Comparison of ENCODE assay signal across 34 cellular contexts in genomic region chr2:40874380-40874779, GRCh38.
"Had no signal": no experiment of that assay in that cellular context is flagged by ENCODE, and none has a peak within 500 bp of the region (broad histone marks: within the 10 kb centered on the region; RNA-seq: fewer than 3 reads in every experiment).

No MANE protein-coding gene starts in this region.

- H3K9ac ChIP-seq: KMS-11 had no signal

- DNase-seq: Karpas-422, Kasumi-1, MG63, MM.1S, MV-4-11, NCI-H1048, NCI-H1092, NCI-H1092 treated with DMSO at 0.1 percent for 48 hours, NCI-H1105, NCI-H1105 treated with DMSO at 0.1 percent for 48 hours, NCI-H1417, NCI-H1417 treated with DMSO at 0.1 percent for 48 hours, NCI-H1436, NCI-H1436 treated with DMSO at 0.1 percent for 48 hours, NCI-H146, NCI-H1694, NCI-H1694 treated with DMSO at 0.1 percent for 48 hours, NCI-H187, NCI-H187 treated with DMSO at 0.1 percent for 48 hours, NCI-H1930, NCI-H2029, NCI-H2029 treated with DMSO at 0.1 percent for 48 hours, NCI-H2081, NCI-H2081 treated with DMSO at 0.1 percent for 48 hours, NCI-H2107, NCI-H2171, NCI-H2171 treated with DMSO at 0.1 percent for 48 hours, NCI-H2227 treated with DMSO at 0.1 percent for 48 hours, NCI-H226, NCI-H345, NCI-H446, NCI-H446 treated with DMSO at 0.1 percent for 48 hours, NCI-H510A had no signal

- H3K36me3 ChIP-seq: MG63 had no signal

- H3K9me3 ChIP-seq: MG63 had no signal

- H3K4me2 ChIP-seq: KMS-11 had no signal

- H3K27ac ChIP-seq: KMS-11 had no signal

- H3K27me3 ChIP-seq: MG63 had no signal

- H3K4me3 ChIP-seq: MG63 had no signal
